In genomic region chr1:13231061-13231750, GRCh38 we compare ENCODE assay signal across 16 cellular contexts. TPM values are rescaled to one million over a fixed set of nuclear protein-coding genes. Genes with fewer than 3 reads are reported as not detected.
"Had no signal": no experiment of that assay in that cellular context is flagged by ENCODE, and none has a peak within 500 bp of the region (broad histone marks: within the 10 kb centered on the region; RNA-seq: fewer than 3 reads in every experiment).

No MANE protein-coding gene starts in this region.

RNA-seq across cellular contexts. Expression of gene PRAMEF18, which starts 5.3 kb away (rescaled TPM):
- total RNA-seq: cerebellum, dorsolateral prefrontal cortex, gastrocnemius medialis, glomerular endothelial cell, liver, lung microvascular endothelial cell, mesothelial cell of epicardium, mucosa of descending colon, pancreas, prostate gland, right cardiac atrium, sigmoid colon, skeletal muscle tissue, thoracic aorta, tibial nerve, urinary bladder had no signal

RNA-seq across cellular contexts. Expression of gene PRAMEF5, which starts 22.8 kb away (rescaled TPM):
- total RNA-seq: cerebellum, dorsolateral prefrontal cortex, gastrocnemius medialis, glomerular endothelial cell, liver, lung microvascular endothelial cell, mesothelial cell of epicardium, mucosa of descending colon, pancreas, prostate gland, right cardiac atrium, sigmoid colon, skeletal muscle tissue, thoracic aorta, tibial nerve, urinary bladder had no signal

RNA-seq across cellular contexts. Expression of gene PRAMEF13, which starts 30.0 kb away (rescaled TPM):
- total RNA-seq: cerebellum, dorsolateral prefrontal cortex, gastrocnemius medialis, glomerular endothelial cell, liver, lung microvascular endothelial cell, mesothelial cell of epicardium, mucosa of descending colon, pancreas, prostate gland, right cardiac atrium, sigmoid colon, skeletal muscle tissue, thoracic aorta, tibial nerve, urinary bladder had no signal

RNA-seq across cellular contexts. Expression of gene PRAMEF8, which starts 53.7 kb away (rescaled TPM):
- total RNA-seq: cerebellum, dorsolateral prefrontal cortex, gastrocnemius medialis, glomerular endothelial cell, liver, lung microvascular endothelial cell, mesothelial cell of epicardium, mucosa of descending colon, pancreas, prostate gland, right cardiac atrium, sigmoid colon, skeletal muscle tissue, thoracic aorta, tibial nerve, urinary bladder had no signal

RNA-seq across cellular contexts. Expression of gene PRAMEF9, which starts 59.6 kb away (rescaled TPM):
- total RNA-seq: cerebellum, dorsolateral prefrontal cortex, gastrocnemius medialis, glomerular endothelial cell, liver, lung microvascular endothelial cell, mesothelial cell of epicardium, mucosa of descending colon, pancreas, prostate gland, right cardiac atrium, sigmoid colon, skeletal muscle tissue, thoracic aorta, tibial nerve, urinary bladder had no signal
